19 cellular contexts compared by ENCODE assay signal in genomic region chr13:27405521-27406134, GRCh38. TPM values are rescaled to one million over a fixed set of nuclear protein-coding genes. Genes with fewer than 3 reads are reported as not detected.
A peak's percentile ranks its signal among the peaks of the same experiment; 100 is the strongest.
DNase-seq lines count a peak whose midpoint lies in the region; ATAC-seq, FAIRE-seq and TF ChIP-seq lines count a peak whose summit lies in the region.
"Had no signal": no experiment of that assay in that cellular context is flagged by ENCODE, and none has a peak within 500 bp of the region (broad histone marks: within the 10 kb centered on the region; RNA-seq: fewer than 3 reads in every experiment).

No MANE protein-coding gene starts in this region.

- POLR2A ChIA-PET in CD4-positive, alpha-beta T cell (lab: Charles Lee), result interaction anchor here (1.0 to 1.6 kb wide), 2 partner anchors 20 to 421 kb away, joined by 3 to 4 read pairs; no protein-coding TSS in a partner anchor
- POLR2A ChIA-PET in HepG2 (lab: Yijun Ruan, JAX), result interaction anchor here (0.8 to 3.6 kb wide), 5 partner anchors 9 to 421 kb away, joined by 3 to 38 read pairs (median 6); partner anchors contain the start of genes GTF3A and MTIF3
- POLR2A ChIA-PET in Caco-2 (lab: Charles Lee), result no interaction called here

- no peak overlapping the region for H3K4me3 ChIP-seq in SJCRH30
- no peak overlapping the region for H3K4me3 ChIP-seq in HepG2 (replicated peaks in 1 of 3; ENCODE audit: insufficient read depth in 1 of 3, low read depth in 2 of 3, low read length in 3 of 3)
- no peak overlapping the region for H3K4me3 ChIP-seq in Caco-2 (ENCODE audit: low read depth, low read length)
- H3K4me3 ChIP-seq: coronary artery, lower lobe of right lung, right atrium auricular region had no signal

- H3K4me1 ChIP-seq in SJCRH30 (peaks cover 43% of the 10 kb centered on the region), HepG2 (ENCODE audit: insufficient read depth, low read length) (peaks cover 65% of the 10 kb centered on the region), Caco-2 (peaks cover 43% of the 10 kb centered on the region)

- peak; percentile 14 for ATAC-seq in CD4-positive, alpha-beta T cell (ENCODE audit: poor library complexity)
- ATAC-seq in HepG2 (no peak), HG03342 (IDR thresholded peaks at IDR 0.05; ENCODE audit: unreplicated experiment) (no peak)

- H3K4me1 Mint-ChIP-seq in CD4-positive, alpha-beta T cell (ENCODE audit: low read depth), result no peaks in the 10 kb centered on the region
- peaks cover 32% of the 10 kb centered on the region for H3K4me1 Mint-ChIP-seq in Caco-2 (ENCODE audit: low read depth, unreplicated experiment)

- H3K36me3 ChIP-seq in SJCRH30 (no peaks in the 10 kb centered on the region), HepG2 (replicated peaks in 1 of 2; ENCODE audit: control insufficient read depth in 1 of 2, insufficient read depth in 2 of 2, low read length in 2 of 2) (no peaks in the 10 kb centered on the region), Caco-2 (ENCODE audit: control insufficient read depth, insufficient read depth, low read length) (no peaks in the 10 kb centered on the region)
- H3K36me3 ChIP-seq: lower lobe of right lung, right atrium auricular region had no signal

- BruUV-seq in HepG2 (replicated peaks; lab: Mats Ljungman, UMichigan), result no TSS peak
- BruUV-seq in Caco-2 (replicated peaks; lab: Mats Ljungman, UMichigan), result no TSS peak

- TF ChIP-seq CTCF in CD4-positive, alpha-beta T cell (IDR thresholded peaks at IDR 0.05), result no peak
- TF ChIP-seq CTCF in HepG2 (CRISPR knock-in tag; IDR thresholded peaks at IDR 0.05), result no peak
- no peak for TF ChIP-seq CTCF in Caco-2 (IDR thresholded peaks at IDR 0.05; ENCODE audit: insufficient read depth in 1 of 2, low read depth in 1 of 2, low read length in 1 of 2, severe bottlenecking in 1 of 2, unreplicated experiment in 1 of 2)

- H3K79me2 ChIP-seq in HepG2 (ENCODE audit: insufficient read depth, low read length), result no peaks in the 10 kb centered on the region

- FAIRE-seq in HepG2 (lab: Jason Lieb, UNC), result no peak

- H3K36me3 Mint-ChIP-seq in CD4-positive, alpha-beta T cell (ENCODE audit: low read depth), result no peaks in the 10 kb centered on the region
- peaks cover 9% of the 10 kb centered on the region for H3K36me3 Mint-ChIP-seq in Caco-2 (ENCODE audit: insufficient read depth, unreplicated experiment)
- H3K36me3 Mint-ChIP-seq: brain had no signal

- no peak overlapping the region for H3K9ac ChIP-seq in HepG2 (ENCODE audit: insufficient read depth, low read depth, low read length)

- WGBS in HepG2 (ENCODE audit: low lambda C conversion rate), result 98% methylated on average over 6 of the region's 6 CpGs

- H3K9me3 ChIP-seq in CD4-positive, alpha-beta T cell (ENCODE audit: control insufficient read depth, low read length), result no peaks in the 10 kb centered on the region
- H3K9me3 ChIP-seq in SJCRH30 (replicated peaks), result peaks cover 3% of the 10 kb centered on the region; the same call in 1 of the 2 replicates
- no peaks in the 10 kb centered on the region for H3K9me3 ChIP-seq in HepG2 (ENCODE audit: low read length)
- no peaks in the 10 kb centered on the region for H3K9me3 ChIP-seq in Caco-2
- H3K9me3 ChIP-seq: lower lobe of right lung, right atrium auricular region had no signal

- intact Hi-C loops in CD4-positive, alpha-beta T cell (cut with DNase I, micrococcal nuclease), result loop anchor here (1.0 to 10.0 kb wide), 11 partner anchors 19 to 421 kb away; partner anchors contain the start of genes GTF3A (in 1 of the 2) and MTIF3 (in 1 of the 2)
- intact Hi-C loops in HepG2 (cut with micrococcal nuclease; ENCODE audit: unreplicated experiment), result no loop called here
- intact Hi-C loops in Caco-2 (cut with micrococcal nuclease; ENCODE audit: unreplicated experiment), result loop anchor here (1.0 to 2.0 kb wide), 2 partner anchors 21 to 45 kb away; partner anchors contain the start of gene MTIF3

- TF ChIP-seq EP300 in HepG2 (IDR thresholded peaks at IDR 0.05; ENCODE audit: low read depth in 2 of 2, low read length in 2 of 2) (no peak), HepG2 (CRISPR knock-in tag; IDR thresholded peaks at IDR 0.05; ENCODE audit: borderline replicate concordance) (no peak)

- no peak for TF ChIP-seq POLR2A in HepG2 (IDR thresholded peaks at IDR 0.05; ENCODE audit: insufficient read depth in 1 of 2, low read depth in 2 of 2, low read length in 2 of 2)

- no peak overlapping the region for H3K27ac ChIP-seq in CD4-positive, alpha-beta T cell (ENCODE audit: low read depth, low read length)
- H3K27ac ChIP-seq in SJCRH30 (peak overlapping the region; percentile 60), HepG2 (ENCODE audit: extremely low read length, insufficient read depth, low read length) (no peak overlapping the region)
- H3K27ac ChIP-seq: coronary artery, lower lobe of right lung, right atrium auricular region had no signal

- no peaks in the 10 kb centered on the region for H3K9me3 Mint-ChIP-seq in CD4-positive, alpha-beta T cell
- no peaks in the 10 kb centered on the region for H3K9me3 Mint-ChIP-seq in Caco-2 (ENCODE audit: unreplicated experiment)
- H3K9me3 Mint-ChIP-seq: activated CD4-positive, alpha-beta T cell treated with anti-CD3 and anti-CD28 coated beads, Interleukin-2, amount 10 ng/mL, durations not matched to agents 7 days and 5 days; activated naive CD8-positive, alpha-beta T cell treated with anti-CD3 and anti-CD28 coated beads, Interleukin-2, amount 50 U/mL, for 24 hours; H9; T-helper 1 cell treated with Interleukin-12 subunit alpha and Interleukin-12 subunit beta and Interleukin-4 antibody, amounts not matched to agents 30 μg/mL and 1 μg/mL, for 36 hours had no signal

- in situ Hi-C loops in HepG2 (cut with HindIII; ENCODE audit: extremely low pct_ligation_motif_present, low pct_unique_long_range_greater_than_20kb), result no loop called here

- no peak overlapping the region for H3K27ac Mint-ChIP-seq in CD4-positive, alpha-beta T cell
- no peak overlapping the region for H3K27ac Mint-ChIP-seq in Caco-2 (ENCODE audit: unreplicated experiment)
- H3K27ac Mint-ChIP-seq: activated CD4-positive, alpha-beta T cell treated with anti-CD3 and anti-CD28 coated beads, Interleukin-2, amount 10 ng/mL, durations not matched to agents 7 days and 5 days; activated naive CD8-positive, alpha-beta T cell treated with anti-CD3 and anti-CD28 coated beads, Interleukin-2, amount 50 U/mL, for 24 hours; H9; T-helper 1 cell treated with Interleukin-12 subunit alpha and Interleukin-12 subunit beta and Interleukin-4 antibody, amounts not matched to agents 30 μg/mL and 1 μg/mL, for 36 hours had no signal

- no peak overlapping the region for H3K4me3 Mint-ChIP-seq in CD4-positive, alpha-beta T cell
- no peak overlapping the region for H3K4me3 Mint-ChIP-seq in Caco-2 (ENCODE audit: unreplicated experiment)
- H3K4me3 Mint-ChIP-seq: activated CD4-positive, alpha-beta T cell treated with anti-CD3 and anti-CD28 coated beads, Interleukin-2, amount 10 ng/mL, durations not matched to agents 7 days and 5 days; activated naive CD8-positive, alpha-beta T cell treated with anti-CD3 and anti-CD28 coated beads, Interleukin-2, amount 50 U/mL, for 24 hours; brain; H9; T-helper 1 cell treated with Interleukin-12 subunit alpha and Interleukin-12 subunit beta and Interleukin-4 antibody, amounts not matched to agents 30 μg/mL and 1 μg/mL, for 36 hours had no signal

- H3K27me3 Mint-ChIP-seq in CD4-positive, alpha-beta T cell, result peaks cover 17% of the 10 kb centered on the region
- H3K27me3 Mint-ChIP-seq in Caco-2 (ENCODE audit: insufficient read depth, unreplicated experiment), result no peaks in the 10 kb centered on the region

- no peak overlapping the region for H2AFZ ChIP-seq in HepG2 (ENCODE audit: low read length)

- H4K20me1 ChIP-seq in HepG2 (ENCODE audit: insufficient read depth, low read length), result no peaks in the 10 kb centered on the region

- no peak overlapping the region for H3K4me2 ChIP-seq in HepG2 (ENCODE audit: low read depth, low read length)

- no peaks in the 10 kb centered on the region for H3K27me3 ChIP-seq in CD4-positive, alpha-beta T cell (ENCODE audit: control insufficient read depth, insufficient read depth, low read length)
- H3K27me3 ChIP-seq in SJCRH30, result no peaks in the 10 kb centered on the region
- H3K27me3 ChIP-seq in HepG2 (ENCODE audit: control insufficient read depth in 1 of 2, insufficient read depth in 2 of 2, low read length in 2 of 2), result no peaks in the 10 kb centered on the region
- no peaks in the 10 kb centered on the region for H3K27me3 ChIP-seq in Caco-2 (replicated peaks; ENCODE audit: control insufficient read depth, insufficient read depth, low read length)
- H3K27me3 ChIP-seq: right atrium auricular region had no signal

- CTCF ChIA-PET in CD4-positive, alpha-beta T cell (lab: Charles Lee), result interaction anchor here (1.1 to 1.3 kb wide), 2 partner anchors 19 to 421 kb away, joined by 4 read pairs; partner anchors contain the start of gene GTF3A
- CTCF ChIA-PET in HepG2 (lab: Yijun Ruan, JAX; ENCODE audit: low intra/inter-chr PET ratio, low total read pairs) (interaction anchor here (0.8 to 1.9 kb wide), 4 partner anchors 21 to 421 kb away, joined by 4 to 8 read pairs (median 4); no protein-coding TSS in a partner anchor), Caco-2 (lab: Charles Lee) (interaction anchor here (0.6 to 1.7 kb wide), 2 partner anchors 43 to 421 kb away, joined by 3 to 7 read pairs; no protein-coding TSS in a partner anchor)

- TF ChIP-seq RAD21 in HepG2 (CRISPR knock-in tag; IDR thresholded peaks at IDR 0.05), result no peak

- no peak for DNase-seq in CD4-positive, alpha-beta T cell
- DNase-seq in ELR (ENCODE audit: low read depth) (peak; percentile 32), SJCRH30 (peak; percentile 88 to 91), HepG2 (ENCODE audit: low spot score) (no peak), NCI-H1048 (lab: John Stamatoyannopoulos, UW) (no peak), Caco-2 (no peak), activated T-cell treated with anti-CD3 and anti-CD28 coated beads for 4 hours (no peak)
- DNase-seq: activated effector memory CD4-positive, alpha-beta T cell treated with Interleukin-2 at 50 U/mL for 16 hours; H9; lower lobe of right lung; occipital lobe; SHP77 treated with DMSO at 0.1 percent for 48 hours had no signal

RNA-seq across cellular contexts. Expression of gene GTF3A, which starts 18.8 kb away (rescaled TPM):
- total RNA-seq in CD4-positive, alpha-beta T cell, result 100 to 1,000 TPM; 129 to 132 TPM
- total RNA-seq in SJCRH30 (2014; rRNA removed; shearing (Covaris generic)), result 175 and 192 TPM in 2 replicates
- total RNA-seq in HepG2 (2016; rRNA removed; fragmentation: Illumina TruSeq; extraction: Trizol), result 122 and 176 TPM in 2 replicates
- total RNA-seq in HepG2 (2016; cell fraction: cytosol; rRNA removed; fragmentation: Illumina TruSeq; extraction: Trizol; ENCODE audit: low read depth), result 1,005 and 1,074 TPM in 2 replicates
- 110 and 173 TPM in 2 replicates for total RNA-seq in HepG2 (2016; cell fraction: insoluble cytoplasmic fraction; rRNA removed; fragmentation: Illumina TruSeq; extraction: Trizol)
- 817 and 824 TPM in 2 replicates for total RNA-seq in HepG2 (2016; cell fraction: membrane; rRNA removed; fragmentation: Illumina TruSeq; extraction: Trizol)
- total RNA-seq in HepG2 (2016; cell fraction: nucleus; rRNA removed; fragmentation: Illumina TruSeq; extraction: Trizol), result 71.9 and 77.8 TPM in 2 replicates
- polyA plus RNA-seq in HepG2 (2011; rRNA removed), result 36.0 and 42.1 TPM in 2 replicates
- 36.5 and 39.7 TPM in 2 replicates for polyA plus RNA-seq in HepG2 (2011; cell fraction: cytosol; rRNA removed)
- 30.0 and 32.8 TPM in 2 replicates for polyA plus RNA-seq in HepG2 (2011; cell fraction: nucleus; rRNA removed)
- 67.4 and 79.3 TPM in 2 replicates for polyA plus RNA-seq in HepG2 (2012)
- polyA plus RNA-seq in HepG2 (2016; cell fraction: cytosol; fragmentation: Illumina TruSeq; extraction: Trizol; ENCODE audit: low read depth), result 1,318 and 1,338 TPM in 2 replicates
- 121 and 126 TPM in 2 replicates for polyA plus RNA-seq in HepG2 (2016; cell fraction: insoluble cytoplasmic fraction; fragmentation: Illumina TruSeq; extraction: Trizol; ENCODE audit: low read depth)
- 873 and 884 TPM in 2 replicates for polyA plus RNA-seq in HepG2 (2016; cell fraction: membrane; fragmentation: Illumina TruSeq; extraction: Trizol; ENCODE audit: low read depth)
- 118 and 129 TPM in 2 replicates for polyA plus RNA-seq in HepG2 (2016; cell fraction: nucleus; fragmentation: Illumina TruSeq; extraction: Trizol; ENCODE audit: insufficient read depth, low read depth)
- polyA minus RNA-seq in HepG2 (2011; rRNA and poly(A)+ RNA removed; ENCODE audit: low replicate concordance), result 25.1 and 47.9 TPM in 2 replicates
- polyA minus RNA-seq in HepG2 (2011; cell fraction: cytosol; rRNA and poly(A)+ RNA removed), result 16.9 and 22.6 TPM in 2 replicates
- polyA minus RNA-seq in HepG2 (2011; cell fraction: nucleus; rRNA and poly(A)+ RNA removed), result 16.4 and 20.8 TPM in 2 replicates
- total RNA-seq in Caco-2 (2022), result 132 and 141 TPM in 2 replicates

RNA-seq across cellular contexts. Expression of gene MTIF3, which starts 44.7 kb away (rescaled TPM):
- 10 to 100 TPM; 13.6 to 14.5 TPM for total RNA-seq in CD4-positive, alpha-beta T cell
- total RNA-seq in SJCRH30 (2014; rRNA removed; shearing (Covaris generic)), result 38.2 and 51.2 TPM in 2 replicates
- 40.6 and 59.2 TPM in 2 replicates for total RNA-seq in HepG2 (2016; rRNA removed; fragmentation: Illumina TruSeq; extraction: Trizol)
- total RNA-seq in HepG2 (2016; cell fraction: cytosol; rRNA removed; fragmentation: Illumina TruSeq; extraction: Trizol; ENCODE audit: low read depth), result 23.2 and 29.0 TPM in 2 replicates
- 41.6 and 55.7 TPM in 2 replicates for total RNA-seq in HepG2 (2016; cell fraction: insoluble cytoplasmic fraction; rRNA removed; fragmentation: Illumina TruSeq; extraction: Trizol)
- 47.8 and 50.6 TPM in 2 replicates for total RNA-seq in HepG2 (2016; cell fraction: membrane; rRNA removed; fragmentation: Illumina TruSeq; extraction: Trizol)
- total RNA-seq in HepG2 (2016; cell fraction: nucleus; rRNA removed; fragmentation: Illumina TruSeq; extraction: Trizol), result 17.9 and 23.1 TPM in 2 replicates
- polyA plus RNA-seq in HepG2 (2011; rRNA removed), result 24.6 and 33.7 TPM in 2 replicates
- 20.9 and 29.7 TPM in 2 replicates for polyA plus RNA-seq in HepG2 (2011; cell fraction: cytosol; rRNA removed)
- 16.6 and 28.3 TPM in 2 replicates for polyA plus RNA-seq in HepG2 (2011; cell fraction: nucleus; rRNA removed)
- 31.1 and 36.0 TPM in 2 replicates for polyA plus RNA-seq in HepG2 (2012)
- 33.6 and 40.0 TPM in 2 replicates for polyA plus RNA-seq in HepG2 (2016; cell fraction: cytosol; fragmentation: Illumina TruSeq; extraction: Trizol; ENCODE audit: low read depth)
- polyA plus RNA-seq in HepG2 (2016; cell fraction: insoluble cytoplasmic fraction; fragmentation: Illumina TruSeq; extraction: Trizol; ENCODE audit: low read depth), result 68.6 and 71.5 TPM in 2 replicates
- 44.5 and 54.2 TPM in 2 replicates for polyA plus RNA-seq in HepG2 (2016; cell fraction: membrane; fragmentation: Illumina TruSeq; extraction: Trizol; ENCODE audit: low read depth)
- polyA plus RNA-seq in HepG2 (2016; cell fraction: nucleus; fragmentation: Illumina TruSeq; extraction: Trizol; ENCODE audit: insufficient read depth, low read depth), result 38.5 and 43.8 TPM in 2 replicates
- polyA minus RNA-seq in HepG2 (2011; rRNA and poly(A)+ RNA removed; ENCODE audit: low replicate concordance), result 3.4 and 7.8 TPM in 2 replicates
- 7.6 and 10.5 TPM in 2 replicates for polyA minus RNA-seq in HepG2 (2011; cell fraction: cytosol; rRNA and poly(A)+ RNA removed)
- 16.4 and 20.8 TPM in 2 replicates for polyA minus RNA-seq in HepG2 (2011; cell fraction: nucleus; rRNA and poly(A)+ RNA removed)
- total RNA-seq in Caco-2 (2022), result 41.8 and 51.5 TPM in 2 replicates

Comparison
In these comparisons a context has a peak if more than half of its experiments do, and no peak if none do; other contexts are left out.
1. DNase-seq: peak in ELR (single experiment) and SJCRH30 (2 of 2); none in CD4-positive, alpha-beta T cell (0 of 10), HepG2 (single experiment), NCI-H1048 (single experiment), Caco-2 (0 of 2) and activated T-cell treated with anti-CD3 and anti-CD28 coated beads for 4 hours (single experiment).